ENCODE assay signal across 8 cellular contexts in genomic region chr10:100728928-100729876, GRCh38. TPM values are rescaled to one million over a fixed set of nuclear protein-coding genes. Genes with fewer than 3 reads are reported as not detected.
DNase-seq lines count a peak whose midpoint lies in the region; ATAC-seq, FAIRE-seq and TF ChIP-seq lines count a peak whose summit lies in the region.

No MANE protein-coding gene starts in this region.

- no peaks in the 10 kb centered on the region for H3K79me2 ChIP-seq in SK-N-SH (ENCODE audit: insufficient read depth)

- POLR2A ChIA-PET in SK-N-SH (lab: Yijun Ruan, JAX) = interaction anchor here (1.1 kb wide), 1 partner anchor 167 kb away, joined by 3 read pairs; no protein-coding TSS in a partner anchor

- peak; percentile 64 for TF ChIP-seq RAD21 in SK-N-SH (IDR thresholded peaks at IDR 0.05; ENCODE audit: low read length)

- H4K20me1 ChIP-seq in SK-N-SH (ENCODE audit: insufficient read depth) = no peaks in the 10 kb centered on the region

- H3K9me3 ChIP-seq in SK-N-SH (no peaks in the 10 kb centered on the region), small intestine (ENCODE audit: control insufficient read depth, low read depth) (no peaks in the 10 kb centered on the region)

- peak overlapping the region; percentile 47; the same call in 1 of the 2 replicates for H3K4me2 ChIP-seq in SK-N-SH

- H3K36me3 ChIP-seq in SK-N-SH (replicated peaks in 1 of 2; ENCODE audit: control insufficient read depth in 1 of 2, insufficient read depth in 2 of 2, low read length in 1 of 2) = no peaks in the 10 kb centered on the region
- no peaks in the 10 kb centered on the region for H3K36me3 ChIP-seq in small intestine (ENCODE audit: control insufficient read depth in 2 of 2, insufficient read depth in 2 of 2, low read length in 2 of 2)

- H3K9ac ChIP-seq in SK-N-SH = no peak overlapping the region

- no peak for FAIRE-seq in small intestine (lab: Jason Lieb, UNC)

- no peaks in the 10 kb centered on the region for H3F3A ChIP-seq in SK-N-SH (replicated peaks; ENCODE audit: insufficient read depth)

- H3K9me2 ChIP-seq in SK-N-SH = no peaks in the 10 kb centered on the region

- H3K4me3 ChIP-seq in GM12875 (ENCODE audit: low read depth, low read length) (no peak overlapping the region), SK-N-SH (ENCODE audit: low read depth in 2 of 2, low read length in 1 of 2) (peak overlapping the region in 1 of 2 experiments; percentile 24; a peak in 1 of 4 replicates), fibroblast of pulmonary artery (replicated peaks; ENCODE audit: low read depth, low read length) (no peak overlapping the region), small intestine (ENCODE audit: low read depth in 1 of 2, low read length in 2 of 2) (no peak overlapping the region)

- CTCF ChIA-PET in SK-N-SH (lab: Yijun Ruan, JAX) = interaction anchor here (0.7 to 3.7 kb wide), 38 partner anchors 8 to 380 kb away, joined by 3 to 72 read pairs (median 5); partner anchors contain the start of gene PAX2

- H3K27me3 ChIP-seq in SK-N-SH (ENCODE audit: insufficient read depth) (peaks cover 91% of the 10 kb centered on the region), small intestine (ENCODE audit: control insufficient read depth in 2 of 2, insufficient read depth in 2 of 2, low read length in 2 of 2) (peaks cover 7 to 60% of the 10 kb centered on the region in 2 donors)

- H3K27ac ChIP-seq in SK-N-SH (ENCODE audit: low read depth in 2 of 2, low read length in 1 of 2) = no peak overlapping the region
- H3K27ac ChIP-seq in small intestine (ENCODE audit: low read depth in 1 of 2, low read length in 1 of 2) = no peak overlapping the region

- no peak for ATAC-seq in GM18519 (IDR thresholded peaks at IDR 0.05; ENCODE audit: low FRiP score, unreplicated experiment)
- ATAC-seq in HG03280 (IDR thresholded peaks at IDR 0.05; ENCODE audit: unreplicated experiment) = no peak
- ATAC-seq in GM18517 (IDR thresholded peaks at IDR 0.05; ENCODE audit: unreplicated experiment) = no peak

- DNase-seq in AG20443 (ENCODE audit: low spot score) (peak; percentile 72), SK-N-SH (peak; percentile 83), fibroblast of pulmonary artery (ENCODE audit: low read depth) (peak; percentile 25), small intestine (peak; percentile 4)

- H2AFZ ChIP-seq in SK-N-SH (ENCODE audit: low read depth) = no peak overlapping the region

- 5% methylated on average over 32 of the region's 46 CpGs for WGBS in SK-N-SH (ENCODE audit: low lambda C conversion rate)
- WGBS in small intestine, 3 donors = 2 to 3% (median 2%) methylated on average over 44 to 46 of the region's 46 CpGs

- no peak for TF ChIP-seq EP300 in SK-N-SH (IDR thresholded peaks at IDR 0.05; ENCODE audit: borderline replicate concordance in 1 of 2, low read depth in 1 of 2, low read length in 1 of 2)

- H3K4me1 ChIP-seq in SK-N-SH (ENCODE audit: control insufficient read depth in 1 of 2, insufficient read depth in 2 of 2, low read depth in 1 of 2, low read length in 1 of 2) (peaks cover 0 to 11% of the 10 kb centered on the region in 2 experiments; a peak in 1 of 4 replicates), small intestine (ENCODE audit: control insufficient read depth in 2 of 2, insufficient read depth in 1 of 2, low read depth in 1 of 2, low read length in 1 of 2) (peaks cover 3 to 6% of the 10 kb centered on the region in 2 donors)

- TF ChIP-seq CTCF in GM12875 (IDR thresholded peaks at IDR 0.05; ENCODE audit: borderline replicate concordance, insufficient read depth, low read depth, low read length) = 0 out of 2 replicates have a peak, but pooled peaks have one; percentile 7
- TF ChIP-seq CTCF in SK-N-SH (IDR thresholded peaks at IDR 0.05) = peak; percentile 40
- peak; percentile 31 for TF ChIP-seq CTCF in fibroblast of pulmonary artery (IDR thresholded peaks at IDR 0.05; ENCODE audit: low read length, missing control alignments)

TF ChIP-seq in SK-N-SH, 30 proteins besides CTCF, POLR2A, EP300 and RAD21:
- no peak for TF ChIP-seq EZH2phosphoT487 (IDR thresholded peaks at IDR 0.05; ENCODE audit: borderline replicate concordance, low read depth)
- TF ChIP-seq SMC3 (IDR thresholded peaks at IDR 0.05; ENCODE audit: low read depth, low read length) = peak; percentile 58
- 0 out of 2 replicates have a peak, but pooled peaks have one; percentile 6 for TF ChIP-seq NRF1 (IDR thresholded peaks at IDR 0.05; ENCODE audit: low read depth, low read length)
- TF ChIP-seq GATA2 (CRISPR knock-in tag; IDR thresholded peaks at IDR 0.05) = no peak
- TF ChIP-seq RXRA (IDR thresholded peaks at IDR 0.05; ENCODE audit: borderline replicate concordance, low read depth) = no peak
- no peak for TF ChIP-seq IRF3 (IDR thresholded peaks at IDR 0.05; ENCODE audit: low read depth, low read length)
- TF ChIP-seq FOXM1 (IDR thresholded peaks at IDR 0.05; ENCODE audit: low read depth) = no peak
- no peak for TF ChIP-seq TCF12 (IDR thresholded peaks at IDR 0.05)
- 0 out of 2 replicates have a peak, but pooled peaks have one; percentile 23 for TF ChIP-seq FOXJ3 (CRISPR knock-in tag; IDR thresholded peaks at IDR 0.05)

RNA-seq across cellular contexts. Expression of gene PAX2, which starts 16.2 kb away (rescaled TPM):
- polyA plus RNA-seq in SK-N-SH (2012; rRNA removed) (not detected in 2 replicates), small intestine (not detected)
- polyA plus RNA-seq in SK-N-SH (2012; cell fraction: cytosol; rRNA removed) = not detected in 2 replicates
- 0.08 TPM in 1 of 2 replicates, not detected in the other for polyA plus RNA-seq in SK-N-SH (2012; cell fraction: nucleus; rRNA removed)

Comparison
In these comparisons a context has a peak if more than half of its experiments do, and no peak if none do; other contexts are left out.
1. DNase-seq: peak in every context shown above with its lines; median percentile 83 in SK-N-SH; 72 in AG20443; 25 in fibroblast of pulmonary artery; 4 in small intestine.